Comparison of ENCODE assay signal across 11 cellular contexts in the genomic region with DNA sequence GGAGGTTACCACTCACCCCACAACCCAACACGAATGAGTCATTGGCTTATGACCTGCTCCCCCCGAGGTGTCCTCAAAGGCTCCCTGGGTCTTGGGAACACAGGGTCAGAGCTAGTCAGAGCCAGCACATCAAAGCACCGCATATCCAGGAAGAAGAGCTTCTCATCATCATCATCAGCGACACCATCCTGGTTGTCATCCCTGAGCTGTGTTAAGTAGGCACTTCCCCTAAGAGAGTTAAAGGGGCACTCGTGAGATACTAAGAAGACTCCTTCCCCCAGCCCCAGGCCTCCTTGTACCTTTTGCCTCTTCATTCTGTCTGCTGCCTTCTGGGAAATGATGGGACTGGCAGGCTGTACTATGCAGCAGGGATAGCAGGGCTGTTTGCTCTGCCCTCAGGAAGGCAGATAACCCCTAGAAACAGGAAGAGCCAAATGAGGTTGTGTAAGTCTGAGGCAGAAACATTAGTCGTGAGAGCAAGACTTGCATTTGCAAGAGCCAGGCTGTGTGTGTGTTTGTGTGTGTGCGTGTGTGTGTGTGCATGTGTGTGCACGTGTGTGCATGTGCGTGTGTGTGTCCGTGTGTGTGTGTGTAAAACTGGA. TPM values are rescaled to one million over a fixed set of nuclear protein-coding genes. Genes with fewer than 3 reads are reported as not detected.
DNase-seq lines count a peak whose midpoint lies in the region; ATAC-seq, FAIRE-seq and TF ChIP-seq lines count a peak whose summit lies in the region.
"Had no signal": no experiment of that assay in that cellular context is flagged by ENCODE, and none has a peak within 500 bp of the region (broad histone marks: within the 10 kb centered on the region; RNA-seq: fewer than 3 reads in every experiment).

No MANE protein-coding gene starts in this region.

- H3K27me3 Mint-ChIP-seq in osteocyte (ENCODE audit: unreplicated experiment): no peaks in the 10 kb centered on the region

- no peak overlapping the region for H2BK5ac ChIP-seq in H1 (ENCODE audit: low read depth, low read length)

- no peak for TF ChIP-seq RAD21 in H1 (IDR thresholded peaks at IDR 0.05 in 1 of 2, conservative IDR thresholded peaks at IDR 0.05 in 1 of 2; ENCODE audit: low read depth in 2 of 2, low read length in 2 of 2)

- H3K4me2 ChIP-seq in H1 (ENCODE audit: insufficient read depth in 1 of 2, low read depth in 2 of 2, low read length in 2 of 2): no peak overlapping the region

- no peak overlapping the region for H3K27ac ChIP-seq in H1 (ENCODE audit: low read depth, low read length)

- no peak overlapping the region for H4K91ac ChIP-seq in H1 (replicated peaks; ENCODE audit: insufficient read length, low read length)

- no peak overlapping the region for H2BK120ac ChIP-seq in H1 (replicated peaks; ENCODE audit: low read depth, low read length)

- H3K14ac ChIP-seq in H1 (ENCODE audit: insufficient read length): no peak overlapping the region

- no peaks in the 10 kb centered on the region; a peak in 1 of 7 replicates for H3K27me3 ChIP-seq in H1 (replicated peaks in 1 of 4; ENCODE audit: control insufficient read depth in 3 of 4, extremely low read depth in 1 of 4, insufficient read depth in 3 of 4, low read length in 3 of 4)

- H2AFZ ChIP-seq in H1 (ENCODE audit: low read length): 0 out of 2 replicates have a peak overlapping the region, but pooled peaks have one; percentile 28

- peaks cover 0 to 14% (median 6%) of the 10 kb centered on the region in 4 experiments; a peak in 6 of 7 replicates for H3K4me1 ChIP-seq in H1 (replicated peaks in 1 of 4; ENCODE audit: control insufficient read depth in 3 of 4, insufficient read depth in 4 of 4, low read length in 3 of 4)

- no peak for TF ChIP-seq CTCF in H1 (IDR thresholded peaks at IDR 0.05; ENCODE audit: control extremely low read depth in 1 of 3, insufficient read depth in 1 of 3, low read depth in 1 of 3, low read length in 3 of 3)
- no peak for TF ChIP-seq CTCF in osteocyte (IDR thresholded peaks at IDR 0.05)
- TF ChIP-seq CTCF in GM20000 (IDR thresholded peaks at IDR 0.05; ENCODE audit: extremely low read depth, missing control alignments): no peak

- H2AK5ac ChIP-seq in H1 (ENCODE audit: low read depth, low read length): no peak overlapping the region

- DNase-seq in GF-D8 (lab: John Stamatoyannopoulos, UW) (peak; percentile 79), NCI-H69 (lab: John Stamatoyannopoulos, UW) (peak; percentile 37), H1 (ENCODE audit: low read depth in 1 of 2, low spot score in 2 of 2) (no peak), osteocyte (ENCODE audit: extremely low spot score, unreplicated experiment) (no peak), NK-92 (lab: John Stamatoyannopoulos, UW; ENCODE audit: unreplicated experiment) (no peak), 8988T (no peak), GM20000 (ENCODE audit: low spot score) (no peak)

- no peak overlapping the region for H3K23ac ChIP-seq in H1 (ENCODE audit: insufficient read length)

- H3K36me3 ChIP-seq in H1 (ENCODE audit: control insufficient read depth in 2 of 4, insufficient read depth in 4 of 4, low read length in 3 of 4): no peaks in the 10 kb centered on the region

- no peak overlapping the region for H4K8ac ChIP-seq in H1 (ENCODE audit: extremely low read depth, insufficient read depth, low read length)

- H3K4me1 Mint-ChIP-seq in osteocyte (ENCODE audit: unreplicated experiment): peaks cover 71% of the 10 kb centered on the region

- H3K36me3 Mint-ChIP-seq in osteocyte (ENCODE audit: unreplicated experiment): peaks cover 3% of the 10 kb centered on the region

- no peak for TF ChIP-seq EP300 in H1 (IDR thresholded peaks at IDR 0.05; ENCODE audit: borderline replicate concordance in 1 of 2, low read depth in 2 of 2, low read length in 2 of 2)

- WGBS in H1 (ENCODE audit: extremely low coverage in 1 of 2, insufficient coverage in 1 of 2, insufficient read length in 1 of 2, insufficient replicate concordance in 2 of 2, low coverage in 1 of 2, low lambda C conversion rate in 2 of 2, missing lambda C conversion rate in 1 of 2), 2 experiments: 84% methylated on average over 10 of the region's 10 CpGs; no CpG with 5 or more reads in 1 of the 2 experiments

- no peaks in the 10 kb centered on the region for H3K9me3 ChIP-seq in H1 (ENCODE audit: insufficient read depth in 2 of 2, low read depth in 1 of 2, low read length in 1 of 2)

- POLR2A ChIA-PET in H1 (lab: Charles Lee; ENCODE audit: partially characterized antibody): no interaction called here

- no peak for FAIRE-seq in H1 (lab: Jason Lieb, UNC)
- FAIRE-seq: H54 had no signal

- peak overlapping the region; percentile 65; the same call in 1 of the 2 replicates for H2BK15ac ChIP-seq in H1 (ENCODE audit: low read length)

- no peak overlapping the region for H3K56ac ChIP-seq in H1 (replicated peaks; ENCODE audit: insufficient read length, low read depth, low read length)

- H3K27ac Mint-ChIP-seq in osteocyte (ENCODE audit: unreplicated experiment): peak overlapping the region; percentile 78

- no peaks in the 10 kb centered on the region for H3K23me2 ChIP-seq in H1 (ENCODE audit: low read depth, low read length)

- peaks cover 4% of the 10 kb centered on the region for H3K9me3 Mint-ChIP-seq in osteocyte (ENCODE audit: unreplicated experiment)

- H3K79me2 ChIP-seq in H1 (ENCODE audit: control insufficient read depth in 1 of 2, insufficient read depth in 2 of 2, low read length in 2 of 2): no peaks in the 10 kb centered on the region

- H3K18ac ChIP-seq in H1 (ENCODE audit: extremely low read depth, low read length): no peak overlapping the region

- 0 out of 2 replicates have a peak overlapping the region, but pooled peaks have one; percentile 72 for H2BK20ac ChIP-seq in H1 (ENCODE audit: low read length)

- CTCF ChIA-PET in H1 (lab: Charles Lee; ENCODE audit: partially characterized antibody): interaction anchor here (11.6 kb wide), 1 partner anchor 10 kb away, joined by 59 read pairs; the partner anchor contains the start of gene CPA1

- no peaks in the 10 kb centered on the region for H4K20me1 ChIP-seq in H1 (replicated peaks in 1 of 2; ENCODE audit: control insufficient read depth in 1 of 2, insufficient read depth in 2 of 2, low read length in 2 of 2)

- H2BK12ac ChIP-seq in H1 (ENCODE audit: low read depth, low read length): peak overlapping the region; percentile 86; the same call in 1 of the 2 replicates

- H3K4me3 Mint-ChIP-seq in osteocyte (ENCODE audit: unreplicated experiment): peak overlapping the region; percentile 3

- no peak overlapping the region for H3K9ac ChIP-seq in H1 (replicated peaks in 1 of 4; ENCODE audit: extremely low read depth in 1 of 4, low read depth in 3 of 4, low read length in 3 of 4)

- H3K79me1 ChIP-seq in H1 (ENCODE audit: low read depth, low read length): no peaks in the 10 kb centered on the region

- ATAC-seq in HG02623 (IDR thresholded peaks at IDR 0.05; ENCODE audit: unreplicated experiment): no peak

- H3K4ac ChIP-seq in H1 (replicated peaks; ENCODE audit: insufficient read length, low read depth, low read length): no peak overlapping the region

- H4K5ac ChIP-seq in H1 (ENCODE audit: insufficient read length, low read depth, low read length): no peak overlapping the region

- TF ChIP-seq POLR2A in H1 (IDR thresholded peaks at IDR 0.05; ENCODE audit: control extremely low read depth in 1 of 2, low read depth in 2 of 2, low read length in 2 of 2): no peak

- no peak overlapping the region for H3K4me3 ChIP-seq in H1 (ENCODE audit: extremely low read depth in 1 of 4, insufficient read depth in 2 of 4, low read depth in 3 of 4, low read length in 4 of 4)

TF ChIP-seq in H1, 55 proteins besides CTCF, POLR2A, EP300 and RAD21 (continues in another document):
- TF ChIP-seq CTBP2 (IDR thresholded peaks at IDR 0.05; ENCODE audit: borderline replicate concordance, insufficient read depth, insufficient read length, low read length) (no peak), HDAC6 (IDR thresholded peaks at IDR 0.05; ENCODE audit: low read depth, low read length) (no peak), HDAC2 (IDR thresholded peaks at IDR 0.05; ENCODE audit: borderline replicate concordance in 1 of 2, low read depth in 2 of 2, low read length in 2 of 2) (no peak), SRF (IDR thresholded peaks at IDR 0.05; ENCODE audit: low read depth, low read length) (no peak), FOSL1 (IDR thresholded peaks at IDR 0.05; ENCODE audit: insufficient read depth, low read depth, low read length) (no peak), ATF2 (IDR thresholded peaks at IDR 0.05; ENCODE audit: low read length) (no peak)

RNA-seq across cellular contexts. Expression of gene CPA1, which starts 11.1 kb away (rescaled TPM):
- total RNA-seq in H1 (2021; fragmentation: NEBNext Ultra II Directional; extraction: Animal tissue kit (Norgen Biotek cat#: 25700)): not detected in 2 replicates
- polyA plus RNA-seq in H1 (2011; rRNA removed): 0.06 TPM in 1 of 2 replicates, not detected in the other
- polyA plus RNA-seq in H1 (2011; cell fraction: cytosol; rRNA removed): not detected
- not detected for polyA plus RNA-seq in H1 (2011; cell fraction: nucleus; rRNA removed)
- not detected in 4 replicates for polyA plus RNA-seq in H1 (2012, experiment 1 of 2)
- not detected for polyA plus RNA-seq in H1 (2012, experiment 2 of 2)
- not detected for polyA plus RNA-seq in H1 (2013, experiment 1 of 2)
- not detected for polyA plus RNA-seq in H1 (2013, experiment 2 of 2)
- polyA minus RNA-seq in H1 (2011; rRNA and poly(A)+ RNA removed): not detected in 2 replicates
- not detected for polyA minus RNA-seq in H1 (2011; cell fraction: cytosol; rRNA and poly(A)+ RNA removed)
- not detected for polyA minus RNA-seq in H1 (2011; cell fraction: nucleus; rRNA and poly(A)+ RNA removed)
- total RNA-seq in osteocyte: not detected in 2 replicates
- total RNA-seq: epithelial cell of proximal tubule, SK-MEL-5 had no signal

RNA-seq across cellular contexts. Expression of gene CPA5, which starts 24.6 kb away (rescaled TPM):
- not detected in 2 replicates for total RNA-seq in H1 (2021; fragmentation: NEBNext Ultra II Directional; extraction: Animal tissue kit (Norgen Biotek cat#: 25700))
- polyA plus RNA-seq in H1 (2011; rRNA removed): 0.12 TPM in 1 of 2 replicates, not detected in the other
- not detected for polyA plus RNA-seq in H1 (2011; cell fraction: cytosol; rRNA removed)
- polyA plus RNA-seq in H1 (2011; cell fraction: nucleus; rRNA removed): 0.20 TPM
- not detected in 4 replicates for polyA plus RNA-seq in H1 (2012, experiment 1 of 2)
- not detected for polyA plus RNA-seq in H1 (2012, experiment 2 of 2)
- not detected for polyA plus RNA-seq in H1 (2013, experiment 1 of 2)
- polyA plus RNA-seq in H1 (2013, experiment 2 of 2): not detected
- polyA minus RNA-seq in H1 (2011; rRNA and poly(A)+ RNA removed): not detected in 2 replicates
- not detected for polyA minus RNA-seq in H1 (2011; cell fraction: cytosol; rRNA and poly(A)+ RNA removed)
- polyA minus RNA-seq in H1 (2011; cell fraction: nucleus; rRNA and poly(A)+ RNA removed): not detected
- 0.51 TPM in 1 of 2 replicates, not detected in the other for total RNA-seq in osteocyte
- total RNA-seq: SK-MEL-5 had no signal

Comparison
In these comparisons a context has a peak if more than half of its experiments do, and no peak if none do; other contexts are left out.
1. DNase-seq: peak in GF-D8 (single experiment) and NCI-H69 (single experiment); none in H1 (0 of 2), osteocyte (single experiment), NK-92 (single experiment), 8988T (single experiment) and GM20000 (single experiment).